ENCODE assay signal across 2 cellular contexts in genomic region chr1:38243106-38243505, GRCh38.
TF ChIP-seq lines count a peak whose summit lies in the region.

No MANE protein-coding gene starts in this region.

TF ChIP-seq in IMR-90, 13 proteins besides CTCF, POLR2A, EP300 and RAD21 (continued from another document):
- TF ChIP-seq CHD1 (IDR thresholded peaks at IDR 0.05; ENCODE audit: low read depth, low read length) (no peak), MAFK (IDR thresholded peaks at IDR 0.05; ENCODE audit: low read depth, low read length) (no peak), RCOR1 (IDR thresholded peaks at IDR 0.05; ENCODE audit: insufficient replicate concordance, low read length) (no peak)

TF ChIP-seq in K562, 482 proteins besides CTCF, POLR2A, EP300 and RAD21 (continued from another document):
- no peak for TF ChIP-seq ZNF695 (CRISPR knock-in tag; IDR thresholded peaks at IDR 0.05)
- no peak for TF ChIP-seq MEIS2 (IDR thresholded peaks at IDR 0.05; ENCODE audit: partially characterized antibody)
